In the genomic region with DNA sequence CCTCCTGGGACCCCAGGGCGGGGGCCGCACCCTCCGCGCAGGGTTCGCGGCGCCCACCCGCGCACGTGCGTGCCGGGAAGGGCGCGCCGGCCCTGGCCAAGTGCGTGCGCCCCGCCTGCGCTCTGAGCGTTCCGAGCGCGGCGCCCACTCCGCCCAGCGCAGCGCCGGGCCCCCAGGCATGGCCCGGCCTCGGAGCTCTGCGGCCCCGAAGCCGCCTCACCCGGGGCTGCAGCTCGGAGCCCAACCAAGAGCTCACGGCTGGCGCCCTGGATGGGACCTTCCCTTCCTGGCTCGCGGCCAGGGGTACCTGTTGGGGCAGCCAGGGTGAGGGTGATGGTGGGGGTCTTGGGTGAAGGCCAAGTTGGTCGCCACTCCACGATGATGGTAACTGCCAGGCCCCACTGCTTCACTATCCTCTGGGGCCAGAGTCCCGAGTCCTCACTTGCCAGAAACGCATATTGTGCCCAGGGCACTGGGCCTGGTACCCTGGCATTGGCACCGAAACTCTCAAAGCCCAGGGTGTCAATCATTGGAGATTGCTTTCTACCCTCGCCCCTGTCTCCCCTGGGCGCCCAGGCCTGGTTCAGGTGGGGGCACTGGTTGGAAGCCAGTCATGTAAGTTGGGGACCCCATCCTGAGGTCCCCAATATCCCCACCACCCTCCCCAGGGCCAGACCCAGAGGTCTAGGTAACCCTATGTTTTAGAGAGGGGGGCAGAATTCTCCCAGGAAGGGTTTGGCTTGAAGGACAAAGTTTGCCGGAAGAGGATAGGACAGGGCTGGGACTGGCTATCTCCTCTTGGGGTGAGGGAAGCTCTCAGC, we compare ENCODE assay signal across 2 cellular contexts.
TF ChIP-seq lines count a peak whose summit lies in the region.

No MANE protein-coding gene starts in this region.

TF ChIP-seq in HEK293, 187 proteins besides CTCF, POLR2A, EP300 and RAD21 (continued from another document):
- TF ChIP-seq, protein P1, sequence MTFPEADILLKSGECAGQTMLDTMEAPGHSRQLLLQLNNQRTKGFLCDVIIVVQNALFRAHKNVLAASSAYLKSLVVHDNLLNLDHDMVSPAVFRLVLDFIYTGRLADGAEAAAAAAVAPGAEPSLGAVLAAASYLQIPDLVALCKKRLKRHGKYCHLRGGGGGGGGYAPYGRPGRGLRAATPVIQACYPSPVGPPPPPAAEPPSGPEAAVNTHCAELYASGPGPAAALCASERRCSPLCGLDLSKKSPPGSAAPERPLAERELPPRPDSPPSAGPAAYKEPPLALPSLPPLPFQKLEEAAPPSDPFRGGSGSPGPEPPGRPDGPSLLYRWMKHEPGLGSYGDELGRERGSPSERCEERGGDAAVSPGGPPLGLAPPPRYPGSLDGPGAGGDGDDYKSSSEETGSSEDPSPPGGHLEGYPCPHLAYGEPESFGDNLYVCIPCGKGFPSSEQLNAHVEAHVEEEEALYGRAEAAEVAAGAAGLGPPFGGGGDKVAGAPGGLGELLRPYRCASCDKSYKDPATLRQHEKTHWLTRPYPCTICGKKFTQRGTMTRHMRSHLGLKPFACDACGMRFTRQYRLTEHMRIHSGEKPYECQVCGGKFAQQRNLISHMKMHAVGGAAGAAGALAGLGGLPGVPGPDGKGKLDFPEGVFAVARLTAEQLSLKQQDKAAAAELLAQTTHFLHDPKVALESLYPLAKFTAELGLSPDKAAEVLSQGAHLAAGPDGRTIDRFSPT (tag by site-specific recombination; IDR thresholded peaks at IDR 0.05), result peak; percentile 48; the same call in 1 of the 2 replicates
- no peak for TF ChIP-seq ZNF76 (tag by site-specific recombination; IDR thresholded peaks at IDR 0.05; ENCODE audit: borderline replicate concordance, low read depth)
- TF ChIP-seq, protein P2, sequence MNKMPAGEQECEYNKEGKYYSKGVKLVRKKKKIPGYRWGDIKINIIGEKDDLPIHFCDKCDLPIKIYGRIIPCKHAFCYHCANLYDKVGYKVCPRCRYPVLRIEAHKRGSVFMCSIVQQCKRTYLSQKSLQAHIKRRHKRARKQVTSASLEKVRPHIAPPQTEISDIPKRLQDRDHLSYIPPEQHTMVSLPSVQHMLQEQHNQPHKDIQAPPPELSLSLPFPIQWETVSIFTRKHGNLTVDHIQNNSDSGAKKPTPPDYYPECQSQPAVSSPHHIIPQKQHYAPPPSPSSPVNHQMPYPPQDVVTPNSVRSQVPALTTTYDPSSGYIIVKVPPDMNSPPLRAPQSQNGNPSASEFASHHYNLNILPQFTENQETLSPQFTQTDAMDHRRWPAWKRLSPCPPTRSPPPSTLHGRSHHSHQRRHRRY (tag by site-specific recombination; IDR thresholded peaks at IDR 0.05), result no peak

TF ChIP-seq in WTC11, 78 proteins besides CTCF, POLR2A, EP300 and RAD21 (continued from another document):
- TF ChIP-seq, protein P3, sequence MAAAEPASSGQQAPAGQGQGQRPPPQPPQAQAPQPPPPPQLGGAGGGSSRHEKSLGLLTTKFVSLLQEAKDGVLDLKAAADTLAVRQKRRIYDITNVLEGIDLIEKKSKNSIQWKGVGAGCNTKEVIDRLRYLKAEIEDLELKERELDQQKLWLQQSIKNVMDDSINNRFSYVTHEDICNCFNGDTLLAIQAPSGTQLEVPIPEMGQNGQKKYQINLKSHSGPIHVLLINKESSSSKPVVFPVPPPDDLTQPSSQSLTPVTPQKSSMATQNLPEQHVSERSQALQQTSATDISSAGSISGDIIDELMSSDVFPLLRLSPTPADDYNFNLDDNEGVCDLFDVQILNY (CRISPR knock-in tag; IDR thresholded peaks at IDR 0.05), result peak; percentile 6; the same call in 1 of the 2 replicates
- TF ChIP-seq SOX15 (CRISPR knock-in tag; IDR thresholded peaks at IDR 0.05) (no peak), PRRX2 (CRISPR knock-in tag; IDR thresholded peaks at IDR 0.05) (no peak)
- TF ChIP-seq, protein P4, sequence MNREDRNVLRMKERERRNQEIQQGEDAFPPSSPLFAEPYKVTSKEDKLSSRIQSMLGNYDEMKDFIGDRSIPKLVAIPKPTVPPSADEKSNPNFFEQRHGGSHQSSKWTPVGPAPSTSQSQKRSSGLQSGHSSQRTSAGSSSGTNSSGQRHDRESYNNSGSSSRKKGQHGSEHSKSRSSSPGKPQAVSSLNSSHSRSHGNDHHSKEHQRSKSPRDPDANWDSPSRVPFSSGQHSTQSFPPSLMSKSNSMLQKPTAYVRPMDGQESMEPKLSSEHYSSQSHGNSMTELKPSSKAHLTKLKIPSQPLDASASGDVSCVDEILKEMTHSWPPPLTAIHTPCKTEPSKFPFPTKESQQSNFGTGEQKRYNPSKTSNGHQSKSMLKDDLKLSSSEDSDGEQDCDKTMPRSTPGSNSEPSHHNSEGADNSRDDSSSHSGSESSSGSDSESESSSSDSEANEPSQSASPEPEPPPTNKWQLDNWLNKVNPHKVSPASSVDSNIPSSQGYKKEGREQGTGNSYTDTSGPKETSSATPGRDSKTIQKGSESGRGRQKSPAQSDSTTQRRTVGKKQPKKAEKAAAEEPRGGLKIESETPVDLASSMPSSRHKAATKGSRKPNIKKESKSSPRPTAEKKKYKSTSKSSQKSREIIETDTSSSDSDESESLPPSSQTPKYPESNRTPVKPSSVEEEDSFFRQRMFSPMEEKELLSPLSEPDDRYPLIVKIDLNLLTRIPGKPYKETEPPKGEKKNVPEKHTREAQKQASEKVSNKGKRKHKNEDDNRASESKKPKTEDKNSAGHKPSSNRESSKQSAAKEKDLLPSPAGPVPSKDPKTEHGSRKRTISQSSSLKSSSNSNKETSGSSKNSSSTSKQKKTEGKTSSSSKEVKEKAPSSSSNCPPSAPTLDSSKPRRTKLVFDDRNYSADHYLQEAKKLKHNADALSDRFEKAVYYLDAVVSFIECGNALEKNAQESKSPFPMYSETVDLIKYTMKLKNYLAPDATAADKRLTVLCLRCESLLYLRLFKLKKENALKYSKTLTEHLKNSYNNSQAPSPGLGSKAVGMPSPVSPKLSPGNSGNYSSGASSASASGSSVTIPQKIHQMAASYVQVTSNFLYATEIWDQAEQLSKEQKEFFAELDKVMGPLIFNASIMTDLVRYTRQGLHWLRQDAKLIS (CRISPR knock-in tag; IDR thresholded peaks at IDR 0.05; ENCODE audit: borderline replicate concordance), result no peak
